ENCODE assay signal across 1 cellular context in genomic region chr14:94400454-94400853, GRCh38.
A peak's percentile ranks its signal among the peaks of the same experiment; 100 is the strongest.
TF ChIP-seq lines count a peak whose summit lies in the region.

No MANE protein-coding gene starts in this region.

TF ChIP-seq in HepG2, 621 proteins besides CTCF, POLR2A, EP300 and RAD21 (continued from another document and continues in another):
- TF ChIP-seq MLXIP (CRISPR knock-in tag; IDR thresholded peaks at IDR 0.05; ENCODE audit: borderline replicate concordance) (no peak), SKI (IDR thresholded peaks at IDR 0.05; ENCODE audit: partially characterized antibody) (peak; percentile 77), NPAS2 (CRISPR knock-in tag; IDR thresholded peaks at IDR 0.05; ENCODE audit: borderline replicate concordance) (no peak), PHB2 (IDR thresholded peaks at IDR 0.05; ENCODE audit: partially characterized antibody) (no peak), ZNF496 (CRISPR knock-in tag; IDR thresholded peaks at IDR 0.05; ENCODE audit: insufficient replicate concordance) (no peak), SMARCE1 (IDR thresholded peaks at IDR 0.05; ENCODE audit: borderline replicate concordance) (no peak), ZNF772 (CRISPR knock-in tag; IDR thresholded peaks at IDR 0.05) (no peak), TP53 (CRISPR knock-in tag; conservative IDR thresholded peaks at IDR 0.05) (no peak), ZNF326 (CRISPR knock-in tag; IDR thresholded peaks at IDR 0.05; ENCODE audit: borderline replicate concordance) (no peak), GATA4 (IDR thresholded peaks at IDR 0.05; ENCODE audit: borderline replicate concordance, low read depth) (no peak), DDIT3 (CRISPR knock-in tag; IDR thresholded peaks at IDR 0.05) (no peak), PLSCR1 (CRISPR knock-in tag; IDR thresholded peaks at IDR 0.05; ENCODE audit: borderline replicate concordance) (no peak), ZNF704 (CRISPR knock-in tag; IDR thresholded peaks at IDR 0.05; ENCODE audit: borderline replicate concordance) (no peak), ZNF441 (CRISPR knock-in tag; IDR thresholded peaks at IDR 0.05; ENCODE audit: borderline replicate concordance) (peak; percentile 79), ZBTB14 (CRISPR knock-in tag; IDR thresholded peaks at IDR 0.05) (no peak), ARID4A (CRISPR knock-in tag; IDR thresholded peaks at IDR 0.05; ENCODE audit: borderline replicate concordance) (peak; percentile 28; the same call in 1 of the 2 replicates), ZBTB49 (CRISPR knock-in tag; IDR thresholded peaks at IDR 0.05; ENCODE audit: borderline replicate concordance) (no peak), MTA1 (CRISPR knock-in tag; IDR thresholded peaks at IDR 0.05; ENCODE audit: borderline replicate concordance) (no peak), HNF1B (CRISPR knock-in tag; IDR thresholded peaks at IDR 0.05) (no peak), PRDM10 (CRISPR knock-in tag; IDR thresholded peaks at IDR 0.05; ENCODE audit: low read depth) (no peak)
- TF ChIP-seq, protein P1, sequence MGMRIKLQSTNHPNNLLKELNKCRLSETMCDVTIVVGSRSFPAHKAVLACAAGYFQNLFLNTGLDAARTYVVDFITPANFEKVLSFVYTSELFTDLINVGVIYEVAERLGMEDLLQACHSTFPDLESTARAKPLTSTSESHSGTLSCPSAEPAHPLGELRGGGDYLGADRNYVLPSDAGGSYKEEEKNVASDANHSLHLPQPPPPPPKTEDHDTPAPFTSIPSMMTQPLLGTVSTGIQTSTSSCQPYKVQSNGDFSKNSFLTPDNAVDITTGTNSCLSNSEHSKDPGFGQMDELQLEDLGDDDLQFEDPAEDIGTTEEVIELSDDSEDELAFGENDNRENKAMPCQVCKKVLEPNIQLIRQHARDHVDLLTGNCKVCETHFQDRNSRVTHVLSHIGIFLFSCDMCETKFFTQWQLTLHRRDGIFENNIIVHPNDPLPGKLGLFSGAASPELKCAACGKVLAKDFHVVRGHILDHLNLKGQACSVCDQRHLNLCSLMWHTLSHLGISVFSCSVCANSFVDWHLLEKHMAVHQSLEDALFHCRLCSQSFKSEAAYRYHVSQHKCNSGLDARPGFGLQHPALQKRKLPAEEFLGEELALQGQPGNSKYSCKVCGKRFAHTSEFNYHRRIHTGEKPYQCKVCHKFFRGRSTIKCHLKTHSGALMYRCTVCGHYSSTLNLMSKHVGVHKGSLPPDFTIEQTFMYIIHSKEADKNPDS (CRISPR knock-in tag; IDR thresholded peaks at IDR 0.05), result no peak
- TF ChIP-seq, protein P2, sequence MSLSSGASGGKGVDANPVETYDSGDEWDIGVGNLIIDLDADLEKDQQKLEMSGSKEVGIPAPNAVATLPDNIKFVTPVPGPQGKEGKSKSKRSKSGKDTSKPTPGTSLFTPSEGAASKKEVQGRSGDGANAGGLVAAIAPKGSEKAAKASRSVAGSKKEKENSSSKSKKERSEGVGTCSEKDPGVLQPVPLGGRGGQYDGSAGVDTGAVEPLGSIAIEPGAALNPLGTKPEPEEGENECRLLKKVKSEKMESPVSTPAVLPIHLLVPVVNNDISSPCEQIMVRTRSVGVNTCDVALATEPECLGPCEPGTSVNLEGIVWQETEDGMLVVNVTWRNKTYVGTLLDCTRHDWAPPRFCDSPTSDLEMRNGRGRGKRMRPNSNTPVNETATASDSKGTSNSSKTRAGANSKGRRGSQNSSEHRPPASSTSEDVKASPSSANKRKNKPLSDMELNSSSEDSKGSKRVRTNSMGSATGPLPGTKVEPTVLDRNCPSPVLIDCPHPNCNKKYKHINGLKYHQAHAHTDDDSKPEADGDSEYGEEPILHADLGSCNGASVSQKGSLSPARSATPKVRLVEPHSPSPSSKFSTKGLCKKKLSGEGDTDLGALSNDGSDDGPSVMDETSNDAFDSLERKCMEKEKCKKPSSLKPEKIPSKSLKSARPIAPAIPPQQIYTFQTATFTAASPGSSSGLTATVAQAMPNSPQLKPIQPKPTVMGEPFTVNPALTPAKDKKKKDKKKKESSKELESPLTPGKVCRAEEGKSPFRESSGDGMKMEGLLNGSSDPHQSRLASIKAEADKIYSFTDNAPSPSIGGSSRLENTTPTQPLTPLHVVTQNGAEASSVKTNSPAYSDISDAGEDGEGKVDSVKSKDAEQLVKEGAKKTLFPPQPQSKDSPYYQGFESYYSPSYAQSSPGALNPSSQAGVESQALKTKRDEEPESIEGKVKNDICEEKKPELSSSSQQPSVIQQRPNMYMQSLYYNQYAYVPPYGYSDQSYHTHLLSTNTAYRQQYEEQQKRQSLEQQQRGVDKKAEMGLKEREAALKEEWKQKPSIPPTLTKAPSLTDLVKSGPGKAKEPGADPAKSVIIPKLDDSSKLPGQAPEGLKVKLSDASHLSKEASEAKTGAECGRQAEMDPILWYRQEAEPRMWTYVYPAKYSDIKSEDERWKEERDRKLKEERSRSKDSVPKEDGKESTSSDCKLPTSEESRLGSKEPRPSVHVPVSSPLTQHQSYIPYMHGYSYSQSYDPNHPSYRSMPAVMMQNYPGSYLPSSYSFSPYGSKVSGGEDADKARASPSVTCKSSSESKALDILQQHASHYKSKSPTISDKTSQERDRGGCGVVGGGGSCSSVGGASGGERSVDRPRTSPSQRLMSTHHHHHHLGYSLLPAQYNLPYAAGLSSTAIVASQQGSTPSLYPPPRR (CRISPR knock-in tag; IDR thresholded peaks at IDR 0.05; ENCODE audit: borderline replicate concordance), result peak; percentile 55; the same call in 1 of the 2 replicates
